17 cellular contexts compared by ENCODE assay signal in genomic region chr20:57207251-57207650, GRCh38. TPM values are rescaled to one million over a fixed set of nuclear protein-coding genes. Genes with fewer than 3 reads are reported as not detected.
DNase-seq lines count a peak whose midpoint lies in the region; ATAC-seq and TF ChIP-seq lines count a peak whose summit lies in the region.
"Had no signal": no experiment of that assay in that cellular context is flagged by ENCODE, and none has a peak within 500 bp of the region (broad histone marks: within the 10 kb centered on the region; RNA-seq: fewer than 3 reads in every experiment).

No MANE protein-coding gene starts in this region.

- TF ChIP-seq CTCF in HEK293 (tag by site-specific recombination; IDR thresholded peaks at IDR 0.05) (no peak), foreskin keratinocyte (conservative IDR thresholded peaks at IDR 0.05) (no peak), type B pancreatic cell (conservative IDR thresholded peaks at IDR 0.05) (no peak)

- H3K4me3 Mint-ChIP-seq in type B pancreatic cell = no peak overlapping the region
- H3K4me3 Mint-ChIP-seq: CD4-positive, alpha-beta memory T cell had no signal

- WGBS in right cardiac atrium = 84% methylated on average over 3 of the region's 3 CpGs

- intact Hi-C loops in right cardiac atrium (cut with DNase I) = no loop called here

- H3K4me1 Mint-ChIP-seq in type B pancreatic cell (ENCODE audit: unreplicated experiment) = peaks cover 33% of the 10 kb centered on the region

- CTCF ChIA-PET in HEK293 (lab: Yijun Ruan, JAX) = no interaction called here

- DNase-seq in ELR (ENCODE audit: low read depth) = peak; percentile 16
- DNase-seq in foreskin keratinocyte = no peak
- DNase-seq in type B pancreatic cell (ENCODE audit: extremely low spot score, unreplicated experiment) = no peak
- DNase-seq in NOMO-1 treated with DMSO at 0.1 percent for 48 hours (lab: John Stamatoyannopoulos, UW; ENCODE audit: unreplicated experiment) = no peak
- DNase-seq in NCI-H2029 (lab: John Stamatoyannopoulos, UW) = no peak
- DNase-seq in right cardiac atrium = no peak
- DNase-seq: AML-193; CD4-positive, alpha-beta memory T cell; DMS153; DMS79; GF-D8 had no signal

- H3K4me1 ChIP-seq in HEK293 (ENCODE audit: control insufficient read depth, insufficient read depth, low read length) (no peaks in the 10 kb centered on the region), foreskin keratinocyte (peaks cover 7% of the 10 kb centered on the region), right cardiac atrium (ENCODE audit: control insufficient read depth, insufficient read depth, low read length) (no peaks in the 10 kb centered on the region)
- H3K4me1 ChIP-seq: HAP-1 had no signal

- no peak overlapping the region for H3K27ac ChIP-seq in HEK293 (ENCODE audit: extremely low read depth, low read depth, low read length)
- peak overlapping the region; percentile 88 for H3K27ac ChIP-seq in foreskin keratinocyte
- no peak overlapping the region for H3K27ac ChIP-seq in right cardiac atrium (ENCODE audit: low read length)
- H3K27ac ChIP-seq: A549, C4-2B had no signal

- no peaks in the 10 kb centered on the region for H3K9me3 ChIP-seq in HEK293 (ENCODE audit: control insufficient read depth, insufficient read depth, low read depth, low read length)
- no peaks in the 10 kb centered on the region for H3K9me3 ChIP-seq in right cardiac atrium (ENCODE audit: control insufficient read depth, low read length)
- H3K9me3 ChIP-seq: HAP-1 had no signal

- peaks cover 0 to 28% of the 10 kb centered on the region in 2 experiments; a peak in 1 of 3 replicates for H3K36me3 ChIP-seq in HEK293 (ENCODE audit: control insufficient read depth in 2 of 2, insufficient read depth in 1 of 2, low read length in 2 of 2)
- H3K36me3 ChIP-seq: HAP-1 had no signal

- peak overlapping the region; percentile 54 for H3K27ac Mint-ChIP-seq in type B pancreatic cell
- H3K27ac Mint-ChIP-seq: CD4-positive, alpha-beta memory T cell had no signal

- peaks cover 36% of the 10 kb centered on the region for H3K36me3 Mint-ChIP-seq in type B pancreatic cell
- H3K36me3 Mint-ChIP-seq: CD4-positive, alpha-beta memory T cell had no signal

- no peaks in the 10 kb centered on the region for H3K27me3 Mint-ChIP-seq in type B pancreatic cell

- H3K27me3 ChIP-seq in foreskin keratinocyte (peaks cover 31% of the 10 kb centered on the region), right cardiac atrium (ENCODE audit: control insufficient read depth, insufficient read depth) (no peaks in the 10 kb centered on the region)

- ATAC-seq in foreskin keratinocyte (no peak), right cardiac atrium (no peak)
- ATAC-seq: A549 had no signal

- POLR2A ChIA-PET in HEK293 (lab: Yijun Ruan, JAX) = no interaction called here

- no peak overlapping the region for H3K4me3 ChIP-seq in HEK293 (ENCODE audit: low read depth, low read length)
- H3K4me3 ChIP-seq in right cardiac atrium (ENCODE audit: low read length) = no peak overlapping the region
- H3K4me3 ChIP-seq: A549, HAP-1 had no signal

- no peaks in the 10 kb centered on the region for H3K9me3 Mint-ChIP-seq in type B pancreatic cell

TF ChIP-seq in HEK293, 187 proteins besides CTCF, POLR2A, EP300 and RAD21:
- TF ChIP-seq SETDB1 (IDR thresholded peaks at IDR 0.05; ENCODE audit: insufficient read length, low read length) = peak; percentile 63
- no peak for TF ChIP-seq ZNF416 (tag by site-specific recombination; IDR thresholded peaks at IDR 0.05)
- no peak for TF ChIP-seq SP7 (tag by site-specific recombination; IDR thresholded peaks at IDR 0.05)

RNA-seq across cellular contexts. Expression of gene BMP7, which starts 59.2 kb away (rescaled TPM):
- total RNA-seq in foreskin keratinocyte (not detected in 2 replicates), type B pancreatic cell (ENCODE audit: low replicate concordance) (115 and 287 TPM in 2 replicates), right cardiac atrium (10 to 100 TPM; 29.1 to 39.4 (median 32.3) TPM)
- polyA plus RNA-seq in foreskin keratinocyte (not detected in 2 replicates), right cardiac atrium (22.4 TPM)
- total RNA-seq: CD4-positive, alpha-beta memory T cell; HT-29 had no signal
- polyA plus RNA-seq: BJ; CD4-positive, alpha-beta memory T cell had no signal

Comparison
In these comparisons a context has a peak if more than half of its experiments do, and no peak if none do; other contexts are left out.
1. RNA of gene BMP7, which starts 59.2 kb away (total RNA-seq): 115 to 287 TPM in type B pancreatic cell and 29.1 to 39.4 TPM in right cardiac atrium; not detected in foreskin keratinocyte; every median in the first group is over 10 times any median in the second.